Comparison of ENCODE assay signal across 8 cellular contexts in the genomic region with DNA sequence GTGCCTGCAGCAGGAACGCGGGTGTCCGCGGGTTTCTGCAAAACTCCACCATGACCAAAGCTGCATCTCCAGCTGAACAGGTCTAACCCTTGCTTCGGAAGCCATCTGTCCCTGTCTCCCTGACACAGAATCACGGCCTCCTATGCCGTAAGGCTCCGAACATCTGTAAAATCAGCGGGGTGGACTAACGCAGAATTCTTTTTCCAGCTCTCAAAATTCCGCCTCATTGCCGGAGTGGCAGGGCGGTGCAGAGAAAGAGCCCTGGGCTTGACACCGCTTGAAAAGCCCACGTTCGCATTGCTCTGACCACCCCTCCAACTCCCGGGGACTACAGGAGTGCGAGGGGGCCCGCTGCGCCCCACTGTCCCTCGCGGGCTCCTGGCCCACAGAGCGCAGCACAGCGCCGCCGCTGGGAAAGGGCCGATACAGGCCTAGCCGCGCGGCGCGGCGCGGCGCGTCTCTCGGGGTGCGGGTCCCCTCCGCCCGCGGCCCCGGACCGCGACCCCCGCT. TPM values are rescaled to one million over a fixed set of nuclear protein-coding genes. Genes with fewer than 3 reads are reported as not detected.
DNase-seq lines count a peak whose midpoint lies in the region; ATAC-seq and TF ChIP-seq lines count a peak whose summit lies in the region.

No MANE protein-coding gene starts in this region.

- 0 out of 2 replicates have a peak, but pooled peaks cover 7% of the 10 kb centered on the region for H3K27me3 ChIP-seq in GM23338 (ENCODE audit: insufficient read depth)

- intact Hi-C loops in activated naive CD4-positive, alpha-beta T cell treated with anti-CD3 and anti-CD28 coated beads for 36 hours (cut with micrococcal nuclease) = loop anchor here (1.0 to 5.0 kb wide), 8 partner anchors 139 to 577 kb away; partner anchors contain the start of genes BLOC1S2, CHUK, COX15 and CUTC
- intact Hi-C loops in cardiac septum (cut with DNase I) (loop anchor here (2.0 to 10.0 kb wide), 2 partner anchors 33 to 175 kb away; partner anchors contain the start of gene ERLIN1), posterior cingulate gyrus (cut with DNase I) (no loop called here)

- DNase-seq in activated naive CD4-positive, alpha-beta T cell treated with anti-CD3 and anti-CD28 coated beads for 36 hours = peak; percentile 5
- DNase-seq in activated naive CD4-positive, alpha-beta T cell treated with Interleukin-2 at 50 U/mL for 16 hours = no peak
- DNase-seq in GM23338 (ENCODE audit: low spot score) (no peak), cardiac septum (ENCODE audit: low spot score) (peak; percentile 77), posterior cingulate gyrus (peak; percentile 13 to 91 (median 54)), NCI-H1417 treated with DMSO at 0.1 percent for 48 hours (lab: John Stamatoyannopoulos, UW) (no peak)
- DNase-seq in activated naive CD4-positive, alpha-beta T cell treated with anti-CD3 and anti-CD28 coated beads, Interleukin-2, amount 50 U/mL, for 16 hours = peak; percentile 10

- peak; percentile 38 to 57 for TF ChIP-seq CTCF in GM23338 (conservative IDR thresholded peaks at IDR 0.05; ENCODE audit: low read depth in 2 of 2)

- peak overlapping the region; percentile 78 for H3K4me3 Mint-ChIP-seq in activated naive CD4-positive, alpha-beta T cell treated with anti-CD3 and anti-CD28 coated beads for 36 hours
- peak overlapping the region; percentile 79 for H3K4me3 Mint-ChIP-seq in GM23338

- no peaks in the 10 kb centered on the region for H4K20me1 ChIP-seq in GM23338 (replicated peaks; ENCODE audit: insufficient read depth)

- H3K36me3 Mint-ChIP-seq in activated naive CD4-positive, alpha-beta T cell treated with anti-CD3 and anti-CD28 coated beads for 36 hours (ENCODE audit: low read depth) = no peaks in the 10 kb centered on the region
- no peaks in the 10 kb centered on the region for H3K36me3 Mint-ChIP-seq in GM23338 (ENCODE audit: low read depth)

- H3K4me1 ChIP-seq in GM23338 (ENCODE audit: insufficient read depth) = peaks cover 17% of the 10 kb centered on the region; the same call in 1 of the 2 replicates

- peaks cover 7% of the 10 kb centered on the region for H3K27me3 Mint-ChIP-seq in activated naive CD4-positive, alpha-beta T cell treated with anti-CD3 and anti-CD28 coated beads for 36 hours (ENCODE audit: low read depth)
- peaks cover 14% of the 10 kb centered on the region for H3K27me3 Mint-ChIP-seq in GM23338 (ENCODE audit: insufficient read depth, low read depth, poor library complexity)

- H3F3A ChIP-seq in GM23338 (replicated peaks; ENCODE audit: low read depth) = peaks cover 4% of the 10 kb centered on the region; the same call in 1 of the 2 replicates

- peaks cover 32% of the 10 kb centered on the region for H3K79me2 ChIP-seq in GM23338 (replicated peaks; ENCODE audit: insufficient read depth)

- H3K27ac ChIP-seq in GM23338 (ENCODE audit: low read depth) = no peak overlapping the region
- peak overlapping the region; percentile 33 for H3K27ac ChIP-seq in KOPT-K1 (ENCODE audit: low read depth, low read length, poor library complexity, severe bottlenecking)

- CTCF ChIA-PET in activated naive CD4-positive, alpha-beta T cell treated with anti-CD3 and anti-CD28 coated beads for 36 hours (lab: Charles Lee) = interaction anchor here (0.6 to 4.2 kb wide), 17 partner anchors 9 to 419 kb away, joined by 3 to 40 read pairs (median 4); no protein-coding TSS in a partner anchor

- H3K9me3 ChIP-seq in KOPT-K1 (ENCODE audit: insufficient read depth, low read length, poor library complexity, severe bottlenecking) = no peaks in the 10 kb centered on the region

- peak; percentile 78 for ATAC-seq in GM23338

- peak overlapping the region; percentile 91 for H3K4me3 ChIP-seq in GM23338

- H3K27ac Mint-ChIP-seq in activated naive CD4-positive, alpha-beta T cell treated with anti-CD3 and anti-CD28 coated beads for 36 hours = no peak overlapping the region
- no peak overlapping the region for H3K27ac Mint-ChIP-seq in GM23338

- H3K4me1 Mint-ChIP-seq in activated naive CD4-positive, alpha-beta T cell treated with anti-CD3 and anti-CD28 coated beads for 36 hours (ENCODE audit: low read depth) = peaks cover 39% of the 10 kb centered on the region
- H3K4me1 Mint-ChIP-seq in GM23338 = peaks cover 35% of the 10 kb centered on the region

- H3K4me2 ChIP-seq in GM23338 = peak overlapping the region; percentile 93

- H3K9me3 Mint-ChIP-seq in activated naive CD4-positive, alpha-beta T cell treated with anti-CD3 and anti-CD28 coated beads for 36 hours = no peaks in the 10 kb centered on the region
- no peaks in the 10 kb centered on the region for H3K9me3 Mint-ChIP-seq in GM23338

- peak overlapping the region; percentile 99 for H2AFZ ChIP-seq in GM23338

- H3K36me3 ChIP-seq in GM23338 (ENCODE audit: insufficient read depth) (no peaks in the 10 kb centered on the region), KOPT-K1 (ENCODE audit: insufficient read depth, low read length) (no peaks in the 10 kb centered on the region)

- no peaks in the 10 kb centered on the region for H3K9me2 ChIP-seq in GM23338 (ENCODE audit: insufficient read depth)

TF ChIP-seq in GM23338, 12 proteins besides CTCF, POLR2A, EP300 and RAD21 (continues in another document):
- TF ChIP-seq EZH2 (IDR thresholded peaks at IDR 0.05; ENCODE audit: low read depth, unreplicated experiment) = no peak
- no peak for TF ChIP-seq STAT1 (IDR thresholded peaks at IDR 0.05; ENCODE audit: unreplicated experiment)
- TF ChIP-seq, protein P1, sequence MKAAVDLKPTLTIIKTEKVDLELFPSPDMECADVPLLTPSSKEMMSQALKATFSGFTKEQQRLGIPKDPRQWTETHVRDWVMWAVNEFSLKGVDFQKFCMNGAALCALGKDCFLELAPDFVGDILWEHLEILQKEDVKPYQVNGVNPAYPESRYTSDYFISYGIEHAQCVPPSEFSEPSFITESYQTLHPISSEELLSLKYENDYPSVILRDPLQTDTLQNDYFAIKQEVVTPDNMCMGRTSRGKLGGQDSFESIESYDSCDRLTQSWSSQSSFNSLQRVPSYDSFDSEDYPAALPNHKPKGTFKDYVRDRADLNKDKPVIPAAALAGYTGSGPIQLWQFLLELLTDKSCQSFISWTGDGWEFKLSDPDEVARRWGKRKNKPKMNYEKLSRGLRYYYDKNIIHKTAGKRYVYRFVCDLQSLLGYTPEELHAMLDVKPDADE (IDR thresholded peaks at IDR 0.05) = no peak
- no peak for TF ChIP-seq ZNF114 (CRISPR knock-in tag; IDR thresholded peaks at IDR 0.05)
- TF ChIP-seq, protein P2, sequence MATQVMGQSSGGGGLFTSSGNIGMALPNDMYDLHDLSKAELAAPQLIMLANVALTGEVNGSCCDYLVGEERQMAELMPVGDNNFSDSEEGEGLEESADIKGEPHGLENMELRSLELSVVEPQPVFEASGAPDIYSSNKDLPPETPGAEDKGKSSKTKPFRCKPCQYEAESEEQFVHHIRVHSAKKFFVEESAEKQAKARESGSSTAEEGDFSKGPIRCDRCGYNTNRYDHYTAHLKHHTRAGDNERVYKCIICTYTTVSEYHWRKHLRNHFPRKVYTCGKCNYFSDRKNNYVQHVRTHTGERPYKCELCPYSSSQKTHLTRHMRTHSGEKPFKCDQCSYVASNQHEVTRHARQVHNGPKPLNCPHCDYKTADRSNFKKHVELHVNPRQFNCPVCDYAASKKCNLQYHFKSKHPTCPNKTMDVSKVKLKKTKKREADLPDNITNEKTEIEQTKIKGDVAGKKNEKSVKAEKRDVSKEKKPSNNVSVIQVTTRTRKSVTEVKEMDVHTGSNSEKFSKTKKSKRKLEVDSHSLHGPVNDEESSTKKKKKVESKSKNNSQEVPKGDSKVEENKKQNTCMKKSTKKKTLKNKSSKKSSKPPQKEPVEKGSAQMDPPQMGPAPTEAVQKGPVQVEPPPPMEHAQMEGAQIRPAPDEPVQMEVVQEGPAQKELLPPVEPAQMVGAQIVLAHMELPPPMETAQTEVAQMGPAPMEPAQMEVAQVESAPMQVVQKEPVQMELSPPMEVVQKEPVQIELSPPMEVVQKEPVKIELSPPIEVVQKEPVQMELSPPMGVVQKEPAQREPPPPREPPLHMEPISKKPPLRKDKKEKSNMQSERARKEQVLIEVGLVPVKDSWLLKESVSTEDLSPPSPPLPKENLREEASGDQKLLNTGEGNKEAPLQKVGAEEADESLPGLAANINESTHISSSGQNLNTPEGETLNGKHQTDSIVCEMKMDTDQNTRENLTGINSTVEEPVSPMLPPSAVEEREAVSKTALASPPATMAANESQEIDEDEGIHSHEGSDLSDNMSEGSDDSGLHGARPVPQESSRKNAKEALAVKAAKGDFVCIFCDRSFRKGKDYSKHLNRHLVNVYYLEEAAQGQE (IDR thresholded peaks at IDR 0.05; ENCODE audit: unreplicated experiment) = no peak
- no peak for TF ChIP-seq CREB1 (CRISPR knock-in tag; IDR thresholded peaks at IDR 0.05; ENCODE audit: low read depth)

RNA-seq across cellular contexts. Expression of gene DNMBP, which starts 0.4 kb away (rescaled TPM):
- total RNA-seq in activated naive CD4-positive, alpha-beta T cell treated with anti-CD3 and anti-CD28 coated beads for 36 hours = 1 to 10 TPM; 2.2 to 2.4 TPM
- total RNA-seq in GM23338 (2014; rRNA removed; shearing (Covaris generic)) = 25.7 and 31.2 TPM in 2 replicates
- polyA plus RNA-seq in GM23338 (2016; fragmentation: Nextera tagmentation; extraction: Ambion mirVana) = 13.4 and 13.5 TPM in 2 replicates
- 5.6 TPM for total RNA-seq in cardiac septum

Comparison
In these comparisons a context has a peak if more than half of its experiments do, and no peak if none do; other contexts are left out.
1. DNase-seq: peak in activated naive CD4-positive, alpha-beta T cell treated with anti-CD3 and anti-CD28 coated beads for 36 hours (single experiment), activated naive CD4-positive, alpha-beta T cell treated with anti-CD3 and anti-CD28 coated beads, Interleukin-2, amount 50 U/mL, for 16 hours (single experiment), cardiac septum (single experiment) and posterior cingulate gyrus (10 of 10); none in activated naive CD4-positive, alpha-beta T cell treated with Interleukin-2 at 50 U/mL for 16 hours (single experiment), GM23338 (single experiment) and NCI-H1417 treated with DMSO at 0.1 percent for 48 hours (single experiment).